15 cellular contexts compared by ENCODE assay signal in the genomic region with DNA sequence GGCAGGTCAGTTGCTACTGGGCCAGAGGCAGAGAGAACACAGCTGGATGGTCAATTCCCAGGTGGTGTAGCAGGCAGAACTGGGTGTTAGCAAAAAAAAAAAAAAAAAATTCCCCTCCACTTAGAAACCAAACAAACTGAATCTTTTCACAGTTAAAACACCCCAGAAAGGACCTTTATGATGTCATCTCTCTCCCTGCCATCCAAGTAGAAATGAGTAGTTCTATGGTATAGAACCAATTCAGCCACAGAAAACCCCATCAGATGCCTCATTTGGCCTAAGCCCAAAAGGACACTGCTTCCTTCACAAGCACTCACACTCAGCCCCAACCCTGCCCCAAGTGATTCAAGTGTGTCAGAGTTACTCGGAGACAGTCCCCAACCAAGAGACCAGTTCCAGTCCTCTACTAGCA.
"Had no signal": no experiment of that assay in that cellular context is flagged by ENCODE, and none has a peak within 500 bp of the region (broad histone marks: within the 10 kb centered on the region; RNA-seq: fewer than 3 reads in every experiment).

No MANE protein-coding gene starts in this region.

- H3K4me3 Mint-ChIP-seq: activated CD8-positive, alpha-beta memory T cell treated with anti-CD3 and anti-CD28 coated beads, Interleukin-2, amount 10 ng/mL, durations not matched to agents 7 days and 5 days; nephron progenitor cell had no signal

- H3K27me3 ChIP-seq: dorsolateral prefrontal cortex, esophagus squamous epithelium, heart left ventricle, left lung, SJSA1 had no signal

- H3K4me3 ChIP-seq: dorsolateral prefrontal cortex, esophagus squamous epithelium, heart left ventricle, left lung, SJSA1 had no signal

- H3K27ac ChIP-seq: dorsolateral prefrontal cortex, esophagus squamous epithelium, heart left ventricle, left lung, SJSA1 had no signal

- ATAC-seq: activated CD8-positive, alpha-beta memory T cell treated with anti-CD3 and anti-CD28 coated beads, Interleukin-2, amount 10 ng/mL, durations not matched to agents 7 days and 5 days; left lung had no signal

- H3K36me3 ChIP-seq: esophagus squamous epithelium, left lung, SJSA1 had no signal

- H3K9me3 ChIP-seq: esophagus squamous epithelium, heart left ventricle, left lung, SJSA1 had no signal

- H3K9me3 Mint-ChIP-seq: nephron progenitor cell had no signal

- DNase-seq: activated CD4-positive, alpha-beta T cell treated with anti-CD3 and anti-CD28 coated beads for 1 hour; activated CD8-positive, alpha-beta memory T cell treated with anti-CD3 and anti-CD28 coated beads, Interleukin-2, amount 10 ng/mL, durations not matched to agents 7 days and 5 days; activated naive CD4-positive, alpha-beta T cell treated with anti-CD3 and anti-CD28 coated beads, Interleukin-2, amount 50 U/mL, for 16 hours; amygdala; dorsolateral prefrontal cortex; esophagus squamous epithelium; foreskin fibroblast; heart left ventricle; islet precursor cell; left lung; mesendoderm; nephron progenitor cell; stimulated activated CD4-positive, alpha-beta T cell treated with anti-CD3 and anti-CD28 coated beads, Interleukin-12 subunit alpha, Interleukin-12 subunit beta, amount 100 ng/mL, for 4 hours; SW 1271 had no signal

- H3K4me1 ChIP-seq: esophagus squamous epithelium, left lung had no signal
